ENCODE assay signal across 9 cellular contexts in genomic region chr12:1443421-1444141, GRCh38.
DNase-seq lines count a peak whose midpoint lies in the region; ATAC-seq and TF ChIP-seq lines count a peak whose summit lies in the region.
"Had no signal": no experiment of that assay in that cellular context is flagged by ENCODE, and none has a peak within 500 bp of the region (broad histone marks: within the 10 kb centered on the region; RNA-seq: fewer than 3 reads in every experiment).

No MANE protein-coding gene starts in this region.

- peak overlapping the region; percentile 28; the same call in 1 of the 2 replicates for H2BK20ac ChIP-seq in IMR-90 (ENCODE audit: low read depth, low read length)

- no TSS peak for BruUV-seq in IMR-90 (replicated peaks; lab: Mats Ljungman, UMichigan)

- ATAC-seq in IMR-90 (ENCODE audit: low read depth) (peak; percentile 81), HG02840 (IDR thresholded peaks at IDR 0.05; ENCODE audit: low FRiP score, unreplicated experiment) (no peak), GM21390 (IDR thresholded peaks at IDR 0.05; ENCODE audit: unreplicated experiment) (no peak)
- ATAC-seq: activated CD8-positive, alpha-beta memory T cell treated with anti-CD3 and anti-CD28 coated beads, Interleukin-2, amount 10 ng/mL, durations not matched to agents 7 days and 5 days had no signal

- peak overlapping the region; percentile 86 for H2BK5ac ChIP-seq in IMR-90 (ENCODE audit: low read depth, low read length, poor library complexity, severe bottlenecking)

- peak overlapping the region; percentile 86 for H3K4me2 ChIP-seq in IMR-90 (ENCODE audit: low read depth, low read length)

- in situ Hi-C loops in IMR-90 (cut with MboI; ENCODE audit: low sequenced_read_pairs), result no loop called here
- in situ Hi-C loops in transverse colon (cut with MboI; ENCODE audit: low pct_ligation_motif_present in 1 of 4, low pct_unique_long_range_greater_than_20kb in 1 of 4, low sequenced_read_pairs in 3 of 4), result no loop called here

- TF ChIP-seq CTCF in IMR-90 (conservative IDR thresholded peaks at IDR 0.05; ENCODE audit: low read depth, low read length) (no peak), transverse colon (IDR thresholded peaks at IDR 0.05) (no peak)

- peak overlapping the region; percentile 65 for H3K4ac ChIP-seq in IMR-90 (ENCODE audit: low read depth, low read length)

- H3K4me3 ChIP-seq in IMR-90 (ENCODE audit: insufficient read depth, low read depth, low read length) (peak overlapping the region; percentile 17; the same call in 1 of the 2 replicates), transverse colon (no peak overlapping the region)

- POLR2A ChIA-PET in IMR-90 (lab: Charles Lee; ENCODE audit: unreplicated experiment), result no interaction called here

- peak overlapping the region; percentile 3 for H2BK120ac ChIP-seq in IMR-90 (ENCODE audit: low read depth, low read length)

- peak; percentile 96 for DNase-seq in IMR-90
- peak; percentile 31 for DNase-seq in cerebellar cortex (ENCODE audit: low spot score)
- DNase-seq in islet precursor cell, result peak; percentile 95
- no peak for DNase-seq in transverse colon
- no peak for DNase-seq in GF-D8 (lab: John Stamatoyannopoulos, UW)
- DNase-seq: activated CD8-positive, alpha-beta memory T cell treated with anti-CD3 and anti-CD28 coated beads, Interleukin-2, amount 10 ng/mL, durations not matched to agents 7 days and 5 days; nucleus accumbens had no signal

- no peak for TF ChIP-seq EP300 in transverse colon (IDR thresholded peaks at IDR 0.05; ENCODE audit: low read depth)

- H4K8ac ChIP-seq in IMR-90 (ENCODE audit: low read depth in 2 of 2, low read length in 2 of 2), result peak overlapping the region; percentile 3 to 63; a peak in 2 of 4 replicates

- 37% methylated on average over 2 of the region's 8 CpGs; no CpG with 5 or more reads in 1 of the 2 experiments for WGBS in IMR-90 (ENCODE audit: extremely low coverage in 2 of 2, insufficient read length in 1 of 2), 2 experiments
- 70 to 76% methylated on average over 4 to 8 of the region's 8 CpGs for WGBS in transverse colon (ENCODE audit: low coverage in 1 of 2), 2 donors

- CTCF ChIA-PET in IMR-90 (lab: Yijun Ruan, JAX), result no interaction called here

- H4K20me1 ChIP-seq in IMR-90 (ENCODE audit: insufficient read depth, low read length), result no peaks in the 10 kb centered on the region

- H2BK15ac ChIP-seq in IMR-90 (ENCODE audit: low read depth, low read length), result 0 out of 3 replicates have a peak overlapping the region, but pooled peaks have one; percentile 16

- H4K91ac ChIP-seq in IMR-90 (ENCODE audit: insufficient read depth, low read depth, low read length), result peak overlapping the region; percentile 46; the same call in 1 of the 2 replicates

- dilution Hi-C loops in IMR-90 (cut with HindIII; ENCODE audit: low sequenced_read_pairs, unreplicated experiment), result no loop called here

- 0 out of 2 replicates have a peak overlapping the region, but pooled peaks have one; percentile 33 for H3K23ac ChIP-seq in IMR-90 (ENCODE audit: low read depth, low read length)

- H3K9me1 ChIP-seq in IMR-90 (ENCODE audit: insufficient read depth, low read length), result 0 out of 2 replicates have a peak, but pooled peaks cover 4% of the 10 kb centered on the region

- H3K36me3 ChIP-seq in IMR-90 (ENCODE audit: control insufficient read depth, insufficient read depth, low read length) (0 out of 2 replicates have a peak, but pooled peaks cover 4% of the 10 kb centered on the region), transverse colon (no peaks in the 10 kb centered on the region)

- H3K14ac ChIP-seq in IMR-90 (replicated peaks; ENCODE audit: low read depth, low read length), result peak overlapping the region; percentile 54; the same call in 1 of the 2 replicates

- H2AK5ac ChIP-seq in IMR-90 (ENCODE audit: low read depth, low read length), result peak overlapping the region; percentile 57

- TF ChIP-seq RAD21 in IMR-90 (IDR thresholded peaks at IDR 0.05; ENCODE audit: low read length), result no peak

- peak overlapping the region; percentile 56 for H2AFZ ChIP-seq in IMR-90 (replicated peaks; ENCODE audit: low read length, poor library complexity)

- H2AK9ac ChIP-seq in IMR-90 (replicated peaks; ENCODE audit: low read depth, low read length, poor library complexity), result peak overlapping the region; percentile 39

- intact Hi-C loops in IMR-90 (cut with micrococcal nuclease), result loop anchor here (2.0 kb wide), 1 partner anchor 31 kb away; no protein-coding TSS in a partner anchor
- intact Hi-C loops in transverse colon (cut with DNase I; ENCODE audit: low total_unique reads), result no loop called here

- no peaks in the 10 kb centered on the region for H3K27me3 ChIP-seq in IMR-90 (ENCODE audit: control insufficient read depth, insufficient read depth, low read length)
- H3K27me3 ChIP-seq in transverse colon, result no peaks in the 10 kb centered on the region

- H3K27ac ChIP-seq in IMR-90 (ENCODE audit: insufficient read depth, low read length) (peak overlapping the region; percentile 10; the same call in 1 of the 2 replicates), transverse colon (peak overlapping the region in 3 of 4 donors; percentile 33 to 47 (median 41))

- peak overlapping the region; percentile 82; the same call in 1 of the 2 replicates for H3K56ac ChIP-seq in IMR-90 (ENCODE audit: extremely low read depth, insufficient read depth, low read length)

- peaks cover 0 to 6% of the 10 kb centered on the region in 2 experiments; a peak in 3 of 4 replicates for H3K79me1 ChIP-seq in IMR-90 (ENCODE audit: low read depth in 1 of 2, low read length in 2 of 2)

- peaks cover 16% of the 10 kb centered on the region for H3K4me1 ChIP-seq in IMR-90 (ENCODE audit: control insufficient read depth, insufficient read depth, low read length)
- H3K4me1 ChIP-seq in transverse colon, result no peaks in the 10 kb centered on the region

- H4K5ac ChIP-seq in IMR-90 (ENCODE audit: low read depth, low read length), result peak overlapping the region; percentile 25; the same call in 1 of the 2 replicates

- no peak overlapping the region; the same call in 1 of the 2 replicates for H3K9ac ChIP-seq in IMR-90 (ENCODE audit: low read depth, low read length)

- TF ChIP-seq POLR2A in IMR-90 (IDR thresholded peaks at IDR 0.05; ENCODE audit: low read depth, low read length) (no peak), transverse colon (IDR thresholded peaks at IDR 0.05) (no peak)

- H3K18ac ChIP-seq in IMR-90 (ENCODE audit: low read depth, low read length), result peak overlapping the region; percentile 19; the same call in 1 of the 2 replicates

- no peaks in the 10 kb centered on the region for H3K9me3 ChIP-seq in IMR-90 (ENCODE audit: control insufficient read depth, insufficient read depth, low read length)
- H3K9me3 ChIP-seq in transverse colon, result no peaks in the 10 kb centered on the region

TF ChIP-seq in IMR-90, 13 proteins besides CTCF, POLR2A, EP300 and RAD21:
- TF ChIP-seq FOS (IDR thresholded peaks at IDR 0.05; ENCODE audit: low read depth, low read length), result no peak
- TF ChIP-seq MAZ (IDR thresholded peaks at IDR 0.05; ENCODE audit: borderline replicate concordance, low read depth, low read length), result no peak
- peak; percentile 18 for TF ChIP-seq BHLHE40 (IDR thresholded peaks at IDR 0.05; ENCODE audit: low read depth, low read length)
- peak; percentile 12; the same call in 1 of the 2 replicates for TF ChIP-seq CEBPB (IDR thresholded peaks at IDR 0.05; ENCODE audit: low read depth, low read length)
- TF ChIP-seq NFE2L2 (IDR thresholded peaks at IDR 0.05; ENCODE audit: low read depth, low read length), result no peak
- no peak for TF ChIP-seq SMC3 (IDR thresholded peaks at IDR 0.05; ENCODE audit: low read depth, low read length)
- TF ChIP-seq MAFK (IDR thresholded peaks at IDR 0.05; ENCODE audit: low read depth, low read length), result no peak
- no peak for TF ChIP-seq ELK1 (IDR thresholded peaks at IDR 0.05; ENCODE audit: borderline replicate concordance, low read depth, low read length)
- no peak for TF ChIP-seq RFX5 (IDR thresholded peaks at IDR 0.05; ENCODE audit: low read depth, low read length)
- no peak for TF ChIP-seq MXI1 (IDR thresholded peaks at IDR 0.05; ENCODE audit: borderline replicate concordance, low read depth, low read length)
TF ChIP-seq in IMR-90: peak in this region for 2.

Comparison
In these comparisons a context has a peak if more than half of its experiments do, and no peak if none do; other contexts are left out.
1. DNase-seq: peak in IMR-90 (single experiment), cerebellar cortex (single experiment) and islet precursor cell (single experiment); none in transverse colon (single experiment) and GF-D8 (single experiment).